ENCODE assay signal across 9 cellular contexts in the genomic region with DNA sequence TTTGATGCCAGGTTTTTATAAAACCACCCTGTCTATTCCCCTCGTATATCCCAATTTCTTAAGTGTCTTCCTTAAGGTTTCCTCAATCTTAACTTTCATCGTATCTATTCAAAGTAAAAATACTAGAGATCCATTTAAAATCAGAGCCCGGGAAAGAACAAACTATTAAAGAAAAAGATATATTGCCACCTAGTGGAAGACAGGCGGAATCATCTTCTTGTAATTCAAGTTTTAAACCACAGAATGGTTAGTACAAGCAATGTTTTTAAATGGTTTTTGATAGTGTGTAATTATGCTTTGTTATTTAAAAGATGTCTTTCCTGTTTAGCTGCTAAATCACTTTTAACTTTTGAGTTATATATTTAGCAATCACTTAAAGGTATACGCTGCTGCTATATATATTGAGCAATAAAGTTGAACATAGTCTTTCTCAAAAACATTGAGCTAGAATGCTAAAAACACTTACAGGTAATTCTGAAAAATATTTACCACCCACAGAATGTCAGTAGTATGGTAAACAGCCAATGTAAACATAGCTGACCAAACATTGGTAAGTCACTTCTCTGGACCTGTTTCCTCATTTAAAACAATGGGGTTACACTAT. TPM values are rescaled to one million over a fixed set of nuclear protein-coding genes. Genes with fewer than 3 reads are reported as not detected.
DNase-seq lines count a peak whose midpoint lies in the region; ATAC-seq and TF ChIP-seq lines count a peak whose summit lies in the region.
"Had no signal": no experiment of that assay in that cellular context is flagged by ENCODE, and none has a peak within 500 bp of the region (broad histone marks: within the 10 kb centered on the region; RNA-seq: fewer than 3 reads in every experiment).

No MANE protein-coding gene starts in this region.

- H3K4me3 Mint-ChIP-seq in T-helper 2 cell treated with Interferon-gamma antibody and Interleukin-4, amounts not matched to agents 5 μg/mL and 100 μg/mL, for 36 hours = no peak overlapping the region
- H3K4me3 Mint-ChIP-seq: IgD-negative memory B cell had no signal

- H3K4me3 ChIP-seq in PC-3 (ENCODE audit: low read length) = no peak overlapping the region
- no peak overlapping the region for H3K4me3 ChIP-seq in epithelial cell of proximal tubule (ENCODE audit: low read depth, low read length)

- H3K36me3 Mint-ChIP-seq in T-helper 2 cell treated with Interferon-gamma antibody and Interleukin-4, amounts not matched to agents 5 μg/mL and 100 μg/mL, for 36 hours (ENCODE audit: low read depth) = no peaks in the 10 kb centered on the region
- H3K36me3 Mint-ChIP-seq: IgD-negative memory B cell had no signal

- H3K27me3 Mint-ChIP-seq in T-helper 2 cell treated with Interferon-gamma antibody and Interleukin-4, amounts not matched to agents 5 μg/mL and 100 μg/mL, for 36 hours (ENCODE audit: low read depth) = peaks cover 56% of the 10 kb centered on the region

- BruUV-seq in PC-3 (replicated peaks; lab: Mats Ljungman, UMichigan) = no TSS peak

- H3K27ac Mint-ChIP-seq in T-helper 2 cell treated with Interferon-gamma antibody and Interleukin-4, amounts not matched to agents 5 μg/mL and 100 μg/mL, for 36 hours = no peak overlapping the region
- H3K27ac Mint-ChIP-seq: IgD-negative memory B cell had no signal

- H3K9me3 Mint-ChIP-seq in T-helper 2 cell treated with Interferon-gamma antibody and Interleukin-4, amounts not matched to agents 5 μg/mL and 100 μg/mL, for 36 hours = no peaks in the 10 kb centered on the region
- H3K9me3 Mint-ChIP-seq: IgD-negative memory B cell had no signal

- no peak overlapping the region for H3K4me2 ChIP-seq in PC-3 (ENCODE audit: low read length)

- peak; percentile 54 for DNase-seq in DMS 273 (lab: John Stamatoyannopoulos, UW; ENCODE audit: unreplicated experiment)
- DNase-seq in PC-3 = peak; percentile 50
- DNase-seq in epithelial cell of proximal tubule (ENCODE audit: low read depth) = no peak
- DNase-seq in renal cortical epithelial cell (ENCODE audit: low read depth) = peak; percentile 70
- no peak for DNase-seq in activated CD4-positive, CD25-positive, alpha-beta regulatory T cell treated with anti-CD3 and anti-CD28 coated beads, Interleukin-2, amount 50 U/mL, for 72 hours
- DNase-seq in T-helper 2 cell treated with Interferon-gamma antibody and Interleukin-4, amounts not matched to agents 5 μg/mL and 100 μg/mL, for 36 hours (ENCODE audit: low spot score) = no peak
- no peak for DNase-seq in activated effector memory CD4-positive, alpha-beta T cell treated with Interleukin-2 at 50 U/mL for 16 hours

- H3K79me2 ChIP-seq in PC-3 (ENCODE audit: low read length) = no peaks in the 10 kb centered on the region

- peaks cover 9% of the 10 kb centered on the region for H3F3A ChIP-seq in PC-3 (ENCODE audit: low read length, unreplicated experiment)

- peaks cover 20% of the 10 kb centered on the region for H3K4me1 ChIP-seq in PC-3 (ENCODE audit: insufficient read depth, low read length)

- H3K9me2 ChIP-seq in PC-3 (replicated peaks; ENCODE audit: low read length) = no peaks in the 10 kb centered on the region

- H3K27me3 ChIP-seq in PC-3 (ENCODE audit: low read length) = no peaks in the 10 kb centered on the region

- POLR2A ChIA-PET in PC-3 (lab: Charles Lee; ENCODE audit: unreplicated experiment) = interaction anchor here (0.5 kb wide), 1 partner anchor 401 kb away, joined by 8 read pairs; no protein-coding TSS in a partner anchor

- no peak overlapping the region for H3K9ac ChIP-seq in PC-3 (ENCODE audit: low read length)

- intact Hi-C loops in PC-3 (cut with micrococcal nuclease) = loop anchor here (5.0 to 10.0 kb wide), 2 partner anchors 1171 to 1263 kb away; no protein-coding TSS in a partner anchor

- ATAC-seq in HG02798 (IDR thresholded peaks at IDR 0.05; ENCODE audit: poor library complexity, unreplicated experiment) = peak; percentile 64
- ATAC-seq in PC-3 = no peak

- H4K20me1 ChIP-seq in PC-3 (ENCODE audit: low read length) = no peaks in the 10 kb centered on the region

- no peaks in the 10 kb centered on the region for H3K36me3 ChIP-seq in PC-3 (ENCODE audit: low read depth, low read length)

- H3K27ac ChIP-seq in PC-3 (ENCODE audit: low read length) = no peak overlapping the region

- no peaks in the 10 kb centered on the region for H3K9me3 ChIP-seq in PC-3 (ENCODE audit: low read length)

- H3K4me1 Mint-ChIP-seq in T-helper 2 cell treated with Interferon-gamma antibody and Interleukin-4, amounts not matched to agents 5 μg/mL and 100 μg/mL, for 36 hours (ENCODE audit: low read depth) = peaks cover 2% of the 10 kb centered on the region

- CTCF ChIA-PET in PC-3 (lab: Charles Lee) = interaction anchor here (1.2 kb wide), 1 partner anchor 107 kb away, joined by 5 read pairs; no protein-coding TSS in a partner anchor

- H2AFZ ChIP-seq in PC-3 (ENCODE audit: low read length) = no peak overlapping the region

- TF ChIP-seq CTCF in PC-3 (conservative IDR thresholded peaks at IDR 0.05; ENCODE audit: low read depth, low read length) (peak; percentile 68), epithelial cell of proximal tubule (conservative IDR thresholded peaks at IDR 0.05; ENCODE audit: low read depth, low read length) (peak; percentile 63)

RNA-seq across cellular contexts. Expression of a gene that starts 18.2 kb away (rescaled TPM):
- total RNA-seq in PC-3 (2014; rRNA removed) (8.9 and 9.4 TPM in 2 replicates), epithelial cell of proximal tubule (0.51 and 3.7 TPM in 2 replicates), renal cortical epithelial cell (0.50 and 1.7 TPM in 2 replicates)

RNA-seq across cellular contexts. Expression of a gene that starts 50.9 kb away (rescaled TPM):
- total RNA-seq in PC-3 (2014; rRNA removed) (0.75 and 2.6 TPM in 2 replicates), epithelial cell of proximal tubule (2.3 and 5.8 TPM in 2 replicates), renal cortical epithelial cell (2.5 and 9.0 TPM in 2 replicates)

Comparison
In these comparisons a context has a peak if more than half of its experiments do, and no peak if none do; other contexts are left out.
1. DNase-seq: peak in DMS 273 (single experiment), PC-3 (single experiment) and renal cortical epithelial cell (single experiment); none in epithelial cell of proximal tubule (single experiment), activated CD4-positive, CD25-positive, alpha-beta regulatory T cell treated with anti-CD3 and anti-CD28 coated beads, Interleukin-2, amount 50 U/mL, for 72 hours (single experiment), T-helper 2 cell treated with Interferon-gamma antibody and Interleukin-4, amounts not matched to agents 5 μg/mL and 100 μg/mL, for 36 hours (single experiment) and activated effector memory CD4-positive, alpha-beta T cell treated with Interleukin-2 at 50 U/mL for 16 hours (single experiment).